2 cellular contexts compared by ENCODE assay signal in genomic region chr17:69872675-69873262, GRCh38.
TF ChIP-seq lines count a peak whose summit lies in the region.

No MANE protein-coding gene starts in this region.

TF ChIP-seq in IMR-90, 13 proteins besides CTCF, POLR2A, EP300 and RAD21:
- TF ChIP-seq, protein P1, sequence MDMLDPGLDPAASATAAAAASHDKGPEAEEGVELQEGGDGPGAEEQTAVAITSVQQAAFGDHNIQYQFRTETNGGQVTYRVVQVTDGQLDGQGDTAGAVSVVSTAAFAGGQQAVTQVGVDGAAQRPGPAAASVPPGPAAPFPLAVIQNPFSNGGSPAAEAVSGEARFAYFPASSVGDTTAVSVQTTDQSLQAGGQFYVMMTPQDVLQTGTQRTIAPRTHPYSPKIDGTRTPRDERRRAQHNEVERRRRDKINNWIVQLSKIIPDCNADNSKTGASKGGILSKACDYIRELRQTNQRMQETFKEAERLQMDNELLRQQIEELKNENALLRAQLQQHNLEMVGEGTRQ (IDR thresholded peaks at IDR 0.05; ENCODE audit: low read depth, low read length), result no peak
- TF ChIP-seq FOS (IDR thresholded peaks at IDR 0.05; ENCODE audit: low read depth, low read length) (no peak), CEBPB (IDR thresholded peaks at IDR 0.05; ENCODE audit: low read depth, low read length) (peak; percentile 58), SMC3 (IDR thresholded peaks at IDR 0.05; ENCODE audit: low read depth, low read length) (no peak), MAZ (IDR thresholded peaks at IDR 0.05; ENCODE audit: borderline replicate concordance, low read depth, low read length) (no peak), MXI1 (IDR thresholded peaks at IDR 0.05; ENCODE audit: borderline replicate concordance, low read depth, low read length) (no peak)

TF ChIP-seq in K562, 482 proteins besides CTCF, POLR2A, EP300 and RAD21:
- TF ChIP-seq CEBPB (tag; IDR thresholded peaks at IDR 0.05) (0 out of 2 replicates have a peak, but pooled peaks have one; percentile 17), DMBX1 (CRISPR knock-in tag; IDR thresholded peaks at IDR 0.05; ENCODE audit: borderline replicate concordance) (peak; percentile 96), GTF2E2 (tag; IDR thresholded peaks at IDR 0.05) (no peak), CEBPG (CRISPR knock-in tag; IDR thresholded peaks at IDR 0.05) (no peak), CEBPG (tag; conservative IDR thresholded peaks at IDR 0.05 in 1 of 2, IDR thresholded peaks at IDR 0.05 in 1 of 2) (peak in 1 of 2 experiments; percentile 59; a peak in 1 of 4 replicates), ZNF311 (CRISPR knock-in tag; IDR thresholded peaks at IDR 0.05) (0 out of 2 replicates have a peak, but pooled peaks have one; percentile 29), ZNF592 (IDR thresholded peaks at IDR 0.05) (0 out of 2 replicates have a peak, but pooled peaks have one; percentile 41), DDX20 (tag; IDR thresholded peaks at IDR 0.05; ENCODE audit: low read depth) (0 out of 2 replicates have a peak, but pooled peaks have one; percentile 20), FOXA1 (IDR thresholded peaks at IDR 0.05; ENCODE audit: borderline replicate concordance) (no peak)
